16 cellular contexts compared by ENCODE assay signal in genomic region chr5:151254533-151254932, GRCh38. TPM values are rescaled to one million over a fixed set of nuclear protein-coding genes. Genes with fewer than 3 reads are reported as not detected.
DNase-seq lines count a peak whose midpoint lies in the region; ATAC-seq and TF ChIP-seq lines count a peak whose summit lies in the region.
"Had no signal": no experiment of that assay in that cellular context is flagged by ENCODE, and none has a peak within 500 bp of the region (broad histone marks: within the 10 kb centered on the region; RNA-seq: fewer than 3 reads in every experiment).

No MANE protein-coding gene starts in this region.

- intact Hi-C loops in CD8-positive, alpha-beta T cell (cut with DNase I, micrococcal nuclease) = loop anchor here (5.0 to 10.0 kb wide), 11 partner anchors 42 to 1897 kb away; partner anchors contain the start of genes G3BP1 (in 2 of the 2), SLC36A1 (in 2 of the 2), ATOX1 (in 1 of the 2) and PCYOX1L (in 1 of the 2)

- peak overlapping the region; percentile 6 for H3K4me3 Mint-ChIP-seq in activated naive CD8-positive, alpha-beta T cell
- no peak overlapping the region for H3K4me3 Mint-ChIP-seq in activated naive CD8-positive, alpha-beta T cell treated with anti-CD3 and anti-CD28 coated beads, Interleukin-2, amount 50 U/mL, for 24 hours
- H3K4me3 Mint-ChIP-seq in type B pancreatic cell = peak overlapping the region; percentile 85
- H3K4me3 Mint-ChIP-seq in CD8-positive, alpha-beta T cell = no peak overlapping the region

- H3K27ac ChIP-seq in SU-DHL-6 (ENCODE audit: low read depth, low read length) = peak overlapping the region; percentile 84
- H3K27ac ChIP-seq in foreskin keratinocyte = peak overlapping the region; percentile 55
- H3K27ac ChIP-seq in CD8-positive, alpha-beta T cell (ENCODE audit: low read depth, low read length) = no peak overlapping the region

- no peak for TF ChIP-seq CTCF in SU-DHL-6 (IDR thresholded peaks at IDR 0.05; ENCODE audit: insufficient read depth, low read length, poor library complexity, severe bottlenecking)
- TF ChIP-seq CTCF in foreskin keratinocyte (conservative IDR thresholded peaks at IDR 0.05) = no peak
- no peak for TF ChIP-seq CTCF in type B pancreatic cell (conservative IDR thresholded peaks at IDR 0.05)
- no peak for TF ChIP-seq CTCF in CD8-positive, alpha-beta T cell (IDR thresholded peaks at IDR 0.05)

- H3K36me3 Mint-ChIP-seq in activated naive CD8-positive, alpha-beta T cell = no peaks in the 10 kb centered on the region
- no peaks in the 10 kb centered on the region for H3K36me3 Mint-ChIP-seq in activated naive CD8-positive, alpha-beta T cell treated with anti-CD3 and anti-CD28 coated beads, Interleukin-2, amount 50 U/mL, for 24 hours (ENCODE audit: low read depth)
- no peaks in the 10 kb centered on the region for H3K36me3 Mint-ChIP-seq in type B pancreatic cell
- peaks cover 13% of the 10 kb centered on the region for H3K36me3 Mint-ChIP-seq in CD8-positive, alpha-beta T cell
- H3K36me3 Mint-ChIP-seq: immature natural killer cell had no signal

- no peaks in the 10 kb centered on the region for H3K9me3 ChIP-seq in SU-DHL-6 (ENCODE audit: insufficient read depth, low read length)
- no peaks in the 10 kb centered on the region for H3K9me3 ChIP-seq in CD8-positive, alpha-beta T cell (ENCODE audit: low read length)

- H3K9me3 Mint-ChIP-seq in activated naive CD8-positive, alpha-beta T cell (ENCODE audit: low read depth) = no peaks in the 10 kb centered on the region
- H3K9me3 Mint-ChIP-seq in activated naive CD8-positive, alpha-beta T cell treated with anti-CD3 and anti-CD28 coated beads, Interleukin-2, amount 50 U/mL, for 24 hours = no peaks in the 10 kb centered on the region
- H3K9me3 Mint-ChIP-seq in type B pancreatic cell = no peaks in the 10 kb centered on the region
- no peaks in the 10 kb centered on the region for H3K9me3 Mint-ChIP-seq in CD8-positive, alpha-beta T cell
- H3K9me3 Mint-ChIP-seq: immature natural killer cell had no signal

- CTCF ChIA-PET in CD8-positive, alpha-beta T cell (lab: Charles Lee) = interaction anchor here (1.0 to 1.3 kb wide), 2 partner anchors 128 to 203 kb away, joined by 3 to 4 read pairs; no protein-coding TSS in a partner anchor

- H3K4me1 ChIP-seq in foreskin keratinocyte = peaks cover 21% of the 10 kb centered on the region
- peaks cover 25% of the 10 kb centered on the region for H3K4me1 ChIP-seq in CD8-positive, alpha-beta T cell (ENCODE audit: insufficient read depth, low read length)

- no peak for ATAC-seq in activated naive CD8-positive, alpha-beta T cell treated with anti-CD3 and anti-CD28 coated beads, Interleukin-2, amount 50 U/mL, for 24 hours
- no peak for ATAC-seq in foreskin keratinocyte
- ATAC-seq in HG03095 (IDR thresholded peaks at IDR 0.05; ENCODE audit: unreplicated experiment) = no peak
- ATAC-seq in CD8-positive, alpha-beta T cell = no peak
- ATAC-seq: T-helper 17 cell had no signal

- H3K4me3 ChIP-seq in SU-DHL-6 (ENCODE audit: insufficient read depth, low read length, poor library complexity, severe bottlenecking) = peak overlapping the region; percentile 99
- no peak overlapping the region for H3K4me3 ChIP-seq in CD8-positive, alpha-beta T cell (ENCODE audit: low read depth, low read length)

- peak overlapping the region; percentile 97 for H3K9ac ChIP-seq in SU-DHL-6 (ENCODE audit: low read length)

- no peak for DNase-seq in activated naive CD8-positive, alpha-beta T cell treated with anti-CD3 and anti-CD28 coated beads, Interleukin-2, amount 50 U/mL, for 24 hours
- peak; percentile 38 to 55 for DNase-seq in foreskin keratinocyte
- DNase-seq in type B pancreatic cell (ENCODE audit: extremely low spot score, unreplicated experiment) = no peak
- DNase-seq in CD8-positive, alpha-beta T cell = no peak
- DNase-seq in NCI-H1930 (lab: John Stamatoyannopoulos, UW) = no peak
- DNase-seq: ACHN, HCEC 1CT, immature natural killer cell, NCI-H2029 treated with DMSO at 0.1 percent for 48 hours, OCI-M1, T-helper 17 cell had no signal

- H3K27me3 ChIP-seq in SU-DHL-6 (ENCODE audit: low read length) (no peaks in the 10 kb centered on the region), foreskin keratinocyte (no peaks in the 10 kb centered on the region)
- no peaks in the 10 kb centered on the region for H3K27me3 ChIP-seq in CD8-positive, alpha-beta T cell (ENCODE audit: insufficient read depth, low read length)

- no peaks in the 10 kb centered on the region for H3K36me3 ChIP-seq in SU-DHL-6 (ENCODE audit: low read length)
- H3K36me3 ChIP-seq in CD8-positive, alpha-beta T cell (ENCODE audit: insufficient read depth, low read length) = no peaks in the 10 kb centered on the region

- no peak overlapping the region for H2AFZ ChIP-seq in SU-DHL-6 (ENCODE audit: low read depth, low read length, severe bottlenecking)

- H3K79me2 ChIP-seq in SU-DHL-6 (ENCODE audit: insufficient read depth, low read length) = peaks cover 66% of the 10 kb centered on the region

- peaks cover 31% of the 10 kb centered on the region for H3K4me1 Mint-ChIP-seq in activated naive CD8-positive, alpha-beta T cell (ENCODE audit: low read depth)
- peaks cover 72% of the 10 kb centered on the region for H3K4me1 Mint-ChIP-seq in activated naive CD8-positive, alpha-beta T cell treated with anti-CD3 and anti-CD28 coated beads, Interleukin-2, amount 50 U/mL, for 24 hours
- peaks cover 20% of the 10 kb centered on the region for H3K4me1 Mint-ChIP-seq in type B pancreatic cell (ENCODE audit: unreplicated experiment)
- H3K4me1 Mint-ChIP-seq in CD8-positive, alpha-beta T cell (ENCODE audit: low read depth) = peaks cover 47% of the 10 kb centered on the region

- no peaks in the 10 kb centered on the region; the same call in 1 of the 2 replicates for H4K20me1 ChIP-seq in SU-DHL-6 (ENCODE audit: low read depth, low read length)

- H3K27ac Mint-ChIP-seq in activated naive CD8-positive, alpha-beta T cell = no peak overlapping the region
- H3K27ac Mint-ChIP-seq in activated naive CD8-positive, alpha-beta T cell treated with anti-CD3 and anti-CD28 coated beads, Interleukin-2, amount 50 U/mL, for 24 hours = no peak overlapping the region
- H3K27ac Mint-ChIP-seq in type B pancreatic cell = peak overlapping the region; percentile 88
- no peak overlapping the region for H3K27ac Mint-ChIP-seq in CD8-positive, alpha-beta T cell
- H3K27ac Mint-ChIP-seq: T-helper 17 cell had no signal

- H3K9me2 ChIP-seq in SU-DHL-6 (replicated peaks; ENCODE audit: insufficient read depth, low read length) = no peaks in the 10 kb centered on the region

- POLR2A ChIA-PET in CD8-positive, alpha-beta T cell (lab: Charles Lee) = no interaction called here

- H3F3A ChIP-seq in SU-DHL-6 (ENCODE audit: insufficient read depth) = peaks cover 19% of the 10 kb centered on the region

- H3K4me2 ChIP-seq in SU-DHL-6 (ENCODE audit: low read depth, low read length, poor library complexity, severe bottlenecking) = peak overlapping the region; percentile 68

- no peaks in the 10 kb centered on the region for H3K27me3 Mint-ChIP-seq in activated naive CD8-positive, alpha-beta T cell
- no peaks in the 10 kb centered on the region for H3K27me3 Mint-ChIP-seq in activated naive CD8-positive, alpha-beta T cell treated with anti-CD3 and anti-CD28 coated beads, Interleukin-2, amount 50 U/mL, for 24 hours
- H3K27me3 Mint-ChIP-seq in type B pancreatic cell = no peaks in the 10 kb centered on the region
- no peaks in the 10 kb centered on the region for H3K27me3 Mint-ChIP-seq in CD8-positive, alpha-beta T cell (ENCODE audit: low read depth)
- H3K27me3 Mint-ChIP-seq: T-helper 17 cell had no signal

RNA-seq across cellular contexts. Expression of gene GM2A, which starts 1.5 kb away (rescaled TPM):
- total RNA-seq in foreskin keratinocyte = 71.5 and 97.6 TPM in 2 replicates
- polyA plus RNA-seq in foreskin keratinocyte = 42.1 and 69.5 TPM in 2 replicates
- total RNA-seq in type B pancreatic cell (ENCODE audit: low replicate concordance) = 38.1 and 51.3 TPM in 2 replicates
- total RNA-seq in CD8-positive, alpha-beta T cell = 1 to 10 TPM; 3.4 to 5.0 TPM

RNA-seq across cellular contexts. Expression of gene CCDC69, which starts 30.6 kb away (rescaled TPM):
- total RNA-seq in foreskin keratinocyte (4.3 and 6.1 TPM in 2 replicates), type B pancreatic cell (ENCODE audit: low replicate concordance) (11.2 and 24.3 TPM in 2 replicates)
- 3.5 and 4.2 TPM in 2 replicates for polyA plus RNA-seq in foreskin keratinocyte
- total RNA-seq in CD8-positive, alpha-beta T cell = 10 to 100 TPM; 96.3 to 98.5 TPM

RNA-seq across cellular contexts. Expression of gene SLC36A3, which starts 49.0 kb away (rescaled TPM):
- total RNA-seq in foreskin keratinocyte (not detected in 2 replicates), type B pancreatic cell (ENCODE audit: low replicate concordance) (not detected in 2 replicates)
- polyA plus RNA-seq in foreskin keratinocyte = not detected in 2 replicates
- total RNA-seq in CD8-positive, alpha-beta T cell = not detected
- total RNA-seq: chondrocyte, T-helper 17 cell, urinary bladder had no signal
- polyA plus RNA-seq: immature natural killer cell, urinary bladder had no signal

Comparison
In these comparisons a context has a peak if more than half of its experiments do, and no peak if none do; other contexts are left out.
1. H3K4me3 Mint-ChIP-seq: peak in activated naive CD8-positive, alpha-beta T cell (single experiment) and type B pancreatic cell (single experiment); none in activated naive CD8-positive, alpha-beta T cell treated with anti-CD3 and anti-CD28 coated beads, Interleukin-2, amount 50 U/mL, for 24 hours (single experiment) and CD8-positive, alpha-beta T cell (single experiment).
2. DNase-seq: peak in foreskin keratinocyte (2 of 2); none in activated naive CD8-positive, alpha-beta T cell treated with anti-CD3 and anti-CD28 coated beads, Interleukin-2, amount 50 U/mL, for 24 hours (single experiment), type B pancreatic cell (single experiment), CD8-positive, alpha-beta T cell (0 of 7) and NCI-H1930 (0 of 2).